Comparison of ENCODE assay signal across 1 cellular context in genomic region chr4:146243141-146243882, GRCh38.
A peak's percentile ranks its signal among the peaks of the same experiment; 100 is the strongest.
TF ChIP-seq lines count a peak whose summit lies in the region.

No MANE protein-coding gene starts in this region.

TF ChIP-seq in K562, 482 proteins besides CTCF, POLR2A, EP300 and RAD21 (continued from another document):
- TF ChIP-seq, protein P1, sequence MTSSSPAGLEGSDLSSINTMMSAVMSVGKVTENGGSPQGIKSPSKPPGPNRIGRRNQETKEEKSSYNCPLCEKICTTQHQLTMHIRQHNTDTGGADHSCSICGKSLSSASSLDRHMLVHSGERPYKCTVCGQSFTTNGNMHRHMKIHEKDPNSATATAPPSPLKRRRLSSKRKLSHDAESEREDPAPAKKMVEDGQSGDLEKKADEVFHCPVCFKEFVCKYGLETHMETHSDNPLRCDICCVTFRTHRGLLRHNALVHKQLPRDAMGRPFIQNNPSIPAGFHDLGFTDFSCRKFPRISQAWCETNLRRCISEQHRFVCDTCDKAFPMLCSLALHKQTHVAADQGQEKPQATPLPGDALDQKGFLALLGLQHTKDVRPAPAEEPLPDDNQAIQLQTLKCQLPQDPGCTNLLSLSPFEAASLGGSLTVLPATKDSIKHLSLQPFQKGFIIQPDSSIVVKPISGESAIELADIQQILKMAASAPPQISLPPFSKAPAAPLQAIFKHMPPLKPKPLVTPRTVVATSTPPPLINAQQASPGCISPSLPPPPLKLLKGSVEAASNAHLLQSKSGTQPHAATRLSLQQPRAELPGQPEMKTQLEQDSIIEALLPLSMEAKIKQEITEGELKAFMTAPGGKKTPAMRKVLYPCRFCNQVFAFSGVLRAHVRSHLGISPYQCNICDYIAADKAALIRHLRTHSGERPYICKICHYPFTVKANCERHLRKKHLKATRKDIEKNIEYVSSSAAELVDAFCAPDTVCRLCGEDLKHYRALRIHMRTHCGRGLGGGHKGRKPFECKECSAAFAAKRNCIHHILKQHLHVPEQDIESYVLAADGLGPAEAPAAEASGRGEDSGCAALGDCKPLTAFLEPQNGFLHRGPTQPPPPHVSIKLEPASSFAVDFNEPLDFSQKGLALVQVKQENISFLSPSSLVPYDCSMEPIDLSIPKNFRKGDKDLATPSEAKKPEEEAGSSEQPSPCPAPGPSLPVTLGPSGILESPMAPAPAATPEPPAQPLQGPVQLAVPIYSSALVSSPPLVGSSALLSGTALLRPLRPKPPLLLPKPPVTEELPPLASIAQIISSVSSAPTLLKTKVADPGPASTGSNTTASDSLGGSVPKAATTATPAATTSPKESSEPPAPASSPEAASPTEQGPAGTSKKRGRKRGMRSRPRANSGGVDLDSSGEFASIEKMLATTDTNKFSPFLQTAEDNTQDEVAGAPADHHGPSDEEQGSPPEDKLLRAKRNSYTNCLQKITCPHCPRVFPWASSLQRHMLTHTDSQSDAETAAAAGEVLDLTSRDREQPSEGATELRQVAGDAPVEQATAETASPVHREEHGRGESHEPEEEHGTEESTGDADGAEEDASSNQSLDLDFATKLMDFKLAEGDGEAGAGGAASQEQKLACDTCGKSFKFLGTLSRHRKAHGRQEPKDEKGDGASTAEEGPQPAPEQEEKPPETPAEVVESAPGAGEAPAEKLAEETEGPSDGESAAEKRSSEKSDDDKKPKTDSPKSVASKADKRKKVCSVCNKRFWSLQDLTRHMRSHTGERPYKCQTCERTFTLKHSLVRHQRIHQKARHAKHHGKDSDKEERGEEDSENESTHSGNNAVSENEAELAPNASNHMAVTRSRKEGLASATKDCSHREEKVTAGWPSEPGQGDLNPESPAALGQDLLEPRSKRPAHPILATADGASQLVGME (CRISPR knock-in tag; IDR thresholded peaks at IDR 0.05) = no peak
- TF ChIP-seq HNRNPUL1 (IDR thresholded peaks at IDR 0.05; ENCODE audit: low read length) = no peak
- no peak for TF ChIP-seq TAF15 (IDR thresholded peaks at IDR 0.05; ENCODE audit: low read depth, low read length)
- TF ChIP-seq, protein P2, sequence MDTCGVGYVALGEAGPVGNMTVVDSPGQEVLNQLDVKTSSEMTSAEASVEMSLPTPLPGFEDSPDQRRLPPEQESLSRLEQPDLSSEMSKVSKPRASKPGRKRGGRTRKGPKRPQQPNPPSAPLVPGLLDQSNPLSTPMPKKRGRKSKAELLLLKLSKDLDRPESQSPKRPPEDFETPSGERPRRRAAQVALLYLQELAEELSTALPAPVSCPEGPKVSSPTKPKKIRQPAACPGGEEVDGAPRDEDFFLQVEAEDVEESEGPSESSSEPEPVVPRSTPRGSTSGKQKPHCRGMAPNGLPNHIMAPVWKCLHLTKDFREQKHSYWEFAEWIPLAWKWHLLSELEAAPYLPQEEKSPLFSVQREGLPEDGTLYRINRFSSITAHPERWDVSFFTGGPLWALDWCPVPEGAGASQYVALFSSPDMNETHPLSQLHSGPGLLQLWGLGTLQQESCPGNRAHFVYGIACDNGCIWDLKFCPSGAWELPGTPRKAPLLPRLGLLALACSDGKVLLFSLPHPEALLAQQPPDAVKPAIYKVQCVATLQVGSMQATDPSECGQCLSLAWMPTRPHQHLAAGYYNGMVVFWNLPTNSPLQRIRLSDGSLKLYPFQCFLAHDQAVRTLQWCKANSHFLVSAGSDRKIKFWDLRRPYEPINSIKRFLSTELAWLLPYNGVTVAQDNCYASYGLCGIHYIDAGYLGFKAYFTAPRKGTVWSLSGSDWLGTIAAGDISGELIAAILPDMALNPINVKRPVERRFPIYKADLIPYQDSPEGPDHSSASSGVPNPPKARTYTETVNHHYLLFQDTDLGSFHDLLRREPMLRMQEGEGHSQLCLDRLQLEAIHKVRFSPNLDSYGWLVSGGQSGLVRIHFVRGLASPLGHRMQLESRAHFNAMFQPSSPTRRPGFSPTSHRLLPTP (IDR thresholded peaks at IDR 0.05; ENCODE audit: borderline replicate concordance, extremely low read depth, insufficient read length) = no peak
- no peak for TF ChIP-seq TGIF2 (CRISPR knock-in tag; IDR thresholded peaks at IDR 0.05)
- TF ChIP-seq HDAC1 (IDR thresholded peaks at IDR 0.05) = no peak
- TF ChIP-seq EGR1 (conservative IDR thresholded peaks at IDR 0.05) = no peak
- TF ChIP-seq, protein P3, sequence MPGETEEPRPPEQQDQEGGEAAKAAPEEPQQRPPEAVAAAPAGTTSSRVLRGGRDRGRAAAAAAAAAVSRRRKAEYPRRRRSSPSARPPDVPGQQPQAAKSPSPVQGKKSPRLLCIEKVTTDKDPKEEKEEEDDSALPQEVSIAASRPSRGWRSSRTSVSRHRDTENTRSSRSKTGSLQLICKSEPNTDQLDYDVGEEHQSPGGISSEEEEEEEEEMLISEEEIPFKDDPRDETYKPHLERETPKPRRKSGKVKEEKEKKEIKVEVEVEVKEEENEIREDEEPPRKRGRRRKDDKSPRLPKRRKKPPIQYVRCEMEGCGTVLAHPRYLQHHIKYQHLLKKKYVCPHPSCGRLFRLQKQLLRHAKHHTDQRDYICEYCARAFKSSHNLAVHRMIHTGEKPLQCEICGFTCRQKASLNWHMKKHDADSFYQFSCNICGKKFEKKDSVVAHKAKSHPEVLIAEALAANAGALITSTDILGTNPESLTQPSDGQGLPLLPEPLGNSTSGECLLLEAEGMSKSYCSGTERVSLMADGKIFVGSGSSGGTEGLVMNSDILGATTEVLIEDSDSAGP (CRISPR knock-in tag; IDR thresholded peaks at IDR 0.05) = no peak
- TF ChIP-seq SMAD2 (IDR thresholded peaks at IDR 0.05; ENCODE audit: low read depth, low read length) = no peak
- TF ChIP-seq ATF3 (IDR thresholded peaks at IDR 0.05) = peak; percentile 75
- TF ChIP-seq ATF3 (CRISPR knock-in tag; conservative IDR thresholded peaks at IDR 0.05) = no peak
- TF ChIP-seq EZH2 (IDR thresholded peaks at IDR 0.05; ENCODE audit: borderline replicate concordance, low read depth, low read length) = no peak
- TF ChIP-seq ZBTB7A (IDR thresholded peaks at IDR 0.05; ENCODE audit: borderline replicate concordance, control insufficient read depth, low read depth, low read length) = peak; percentile 97
- TF ChIP-seq TCF7 (IDR thresholded peaks at IDR 0.05; ENCODE audit: borderline replicate concordance) = no peak
- TF ChIP-seq ZBTB33 (CRISPR knock-in tag; IDR thresholded peaks at IDR 0.05) = peak; percentile 68
- no peak for TF ChIP-seq RBM34 (IDR thresholded peaks at IDR 0.05; ENCODE audit: borderline replicate concordance, insufficient read depth, low read length)
- no peak for TF ChIP-seq FOXA1 (IDR thresholded peaks at IDR 0.05; ENCODE audit: borderline replicate concordance)
- no peak for TF ChIP-seq TRIM25 (IDR thresholded peaks at IDR 0.05; ENCODE audit: borderline replicate concordance)
- TF ChIP-seq, protein P4, sequence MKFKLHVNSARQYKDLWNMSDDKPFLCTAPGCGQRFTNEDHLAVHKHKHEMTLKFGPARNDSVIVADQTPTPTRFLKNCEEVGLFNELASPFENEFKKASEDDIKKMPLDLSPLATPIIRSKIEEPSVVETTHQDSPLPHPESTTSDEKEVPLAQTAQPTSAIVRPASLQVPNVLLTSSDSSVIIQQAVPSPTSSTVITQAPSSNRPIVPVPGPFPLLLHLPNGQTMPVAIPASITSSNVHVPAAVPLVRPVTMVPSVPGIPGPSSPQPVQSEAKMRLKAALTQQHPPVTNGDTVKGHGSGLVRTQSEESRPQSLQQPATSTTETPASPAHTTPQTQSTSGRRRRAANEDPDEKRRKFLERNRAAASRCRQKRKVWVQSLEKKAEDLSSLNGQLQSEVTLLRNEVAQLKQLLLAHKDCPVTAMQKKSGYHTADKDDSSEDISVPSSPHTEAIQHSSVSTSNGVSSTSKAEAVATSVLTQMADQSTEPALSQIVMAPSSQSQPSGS (CRISPR knock-in tag; IDR thresholded peaks at IDR 0.05) = no peak
- TF ChIP-seq, protein P5, sequence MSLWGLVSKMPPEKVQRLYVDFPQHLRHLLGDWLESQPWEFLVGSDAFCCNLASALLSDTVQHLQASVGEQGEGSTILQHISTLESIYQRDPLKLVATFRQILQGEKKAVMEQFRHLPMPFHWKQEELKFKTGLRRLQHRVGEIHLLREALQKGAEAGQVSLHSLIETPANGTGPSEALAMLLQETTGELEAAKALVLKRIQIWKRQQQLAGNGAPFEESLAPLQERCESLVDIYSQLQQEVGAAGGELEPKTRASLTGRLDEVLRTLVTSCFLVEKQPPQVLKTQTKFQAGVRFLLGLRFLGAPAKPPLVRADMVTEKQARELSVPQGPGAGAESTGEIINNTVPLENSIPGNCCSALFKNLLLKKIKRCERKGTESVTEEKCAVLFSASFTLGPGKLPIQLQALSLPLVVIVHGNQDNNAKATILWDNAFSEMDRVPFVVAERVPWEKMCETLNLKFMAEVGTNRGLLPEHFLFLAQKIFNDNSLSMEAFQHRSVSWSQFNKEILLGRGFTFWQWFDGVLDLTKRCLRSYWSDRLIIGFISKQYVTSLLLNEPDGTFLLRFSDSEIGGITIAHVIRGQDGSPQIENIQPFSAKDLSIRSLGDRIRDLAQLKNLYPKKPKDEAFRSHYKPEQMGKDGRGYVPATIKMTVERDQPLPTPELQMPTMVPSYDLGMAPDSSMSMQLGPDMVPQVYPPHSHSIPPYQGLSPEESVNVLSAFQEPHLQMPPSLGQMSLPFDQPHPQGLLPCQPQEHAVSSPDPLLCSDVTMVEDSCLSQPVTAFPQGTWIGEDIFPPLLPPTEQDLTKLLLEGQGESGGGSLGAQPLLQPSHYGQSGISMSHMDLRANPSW (CRISPR knock-in tag; IDR thresholded peaks at IDR 0.05) = no peak
- no peak for TF ChIP-seq PYGO2 (tag; IDR thresholded peaks at IDR 0.05)
- TF ChIP-seq PURB (CRISPR knock-in tag; IDR thresholded peaks at IDR 0.05; ENCODE audit: low read depth) = no peak
- no peak for TF ChIP-seq CHCHD3 (CRISPR knock-in tag; IDR thresholded peaks at IDR 0.05)
- no peak for TF ChIP-seq STAT5B (CRISPR knock-in tag; IDR thresholded peaks at IDR 0.05)
- TF ChIP-seq RNF2 (IDR thresholded peaks at IDR 0.05) = no peak
- TF ChIP-seq XRCC5 (IDR thresholded peaks at IDR 0.05; ENCODE audit: low read depth, low read length) = no peak
- TF ChIP-seq, protein P6, sequence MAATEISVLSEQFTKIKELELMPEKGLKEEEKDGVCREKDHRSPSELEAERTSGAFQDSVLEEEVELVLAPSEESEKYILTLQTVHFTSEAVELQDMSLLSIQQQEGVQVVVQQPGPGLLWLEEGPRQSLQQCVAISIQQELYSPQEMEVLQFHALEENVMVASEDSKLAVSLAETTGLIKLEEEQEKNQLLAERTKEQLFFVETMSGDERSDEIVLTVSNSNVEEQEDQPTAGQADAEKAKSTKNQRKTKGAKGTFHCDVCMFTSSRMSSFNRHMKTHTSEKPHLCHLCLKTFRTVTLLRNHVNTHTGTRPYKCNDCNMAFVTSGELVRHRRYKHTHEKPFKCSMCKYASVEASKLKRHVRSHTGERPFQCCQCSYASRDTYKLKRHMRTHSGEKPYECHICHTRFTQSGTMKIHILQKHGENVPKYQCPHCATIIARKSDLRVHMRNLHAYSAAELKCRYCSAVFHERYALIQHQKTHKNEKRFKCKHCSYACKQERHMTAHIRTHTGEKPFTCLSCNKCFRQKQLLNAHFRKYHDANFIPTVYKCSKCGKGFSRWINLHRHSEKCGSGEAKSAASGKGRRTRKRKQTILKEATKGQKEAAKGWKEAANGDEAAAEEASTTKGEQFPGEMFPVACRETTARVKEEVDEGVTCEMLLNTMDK (IDR thresholded peaks at IDR 0.05; ENCODE audit: borderline replicate concordance, insufficient read depth, low read depth, low read length, poor library complexity, severe bottlenecking) = peak; percentile 91
TF ChIP-seq in K562: peak in this region for 4.
